1 cellular context compared by ENCODE assay signal in the genomic region with DNA sequence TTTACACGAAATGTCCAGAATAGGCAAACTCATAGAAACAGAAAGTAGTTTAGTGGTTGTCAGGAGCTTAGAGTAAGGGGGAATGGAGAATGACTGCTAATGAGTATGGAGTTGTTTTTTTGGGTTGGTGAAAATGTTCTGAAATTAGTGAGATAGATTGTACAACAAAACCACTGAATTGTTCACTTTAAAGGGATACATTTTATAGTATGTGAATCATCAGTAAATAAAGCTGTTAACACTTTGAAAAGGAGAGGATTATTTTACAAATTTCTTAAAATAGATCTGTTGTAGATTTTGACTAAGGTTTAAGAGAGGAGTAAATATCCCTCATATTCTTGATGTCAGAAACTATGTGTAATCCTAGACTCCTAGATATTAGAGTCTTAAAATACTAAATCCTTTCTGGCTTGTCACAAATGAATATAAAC.
TF ChIP-seq lines count a peak whose summit lies in the region.

No MANE protein-coding gene starts in this region.

TF ChIP-seq in WTC11, 78 proteins besides CTCF, POLR2A, EP300 and RAD21 (continued from another document):
- TF ChIP-seq, protein P1, sequence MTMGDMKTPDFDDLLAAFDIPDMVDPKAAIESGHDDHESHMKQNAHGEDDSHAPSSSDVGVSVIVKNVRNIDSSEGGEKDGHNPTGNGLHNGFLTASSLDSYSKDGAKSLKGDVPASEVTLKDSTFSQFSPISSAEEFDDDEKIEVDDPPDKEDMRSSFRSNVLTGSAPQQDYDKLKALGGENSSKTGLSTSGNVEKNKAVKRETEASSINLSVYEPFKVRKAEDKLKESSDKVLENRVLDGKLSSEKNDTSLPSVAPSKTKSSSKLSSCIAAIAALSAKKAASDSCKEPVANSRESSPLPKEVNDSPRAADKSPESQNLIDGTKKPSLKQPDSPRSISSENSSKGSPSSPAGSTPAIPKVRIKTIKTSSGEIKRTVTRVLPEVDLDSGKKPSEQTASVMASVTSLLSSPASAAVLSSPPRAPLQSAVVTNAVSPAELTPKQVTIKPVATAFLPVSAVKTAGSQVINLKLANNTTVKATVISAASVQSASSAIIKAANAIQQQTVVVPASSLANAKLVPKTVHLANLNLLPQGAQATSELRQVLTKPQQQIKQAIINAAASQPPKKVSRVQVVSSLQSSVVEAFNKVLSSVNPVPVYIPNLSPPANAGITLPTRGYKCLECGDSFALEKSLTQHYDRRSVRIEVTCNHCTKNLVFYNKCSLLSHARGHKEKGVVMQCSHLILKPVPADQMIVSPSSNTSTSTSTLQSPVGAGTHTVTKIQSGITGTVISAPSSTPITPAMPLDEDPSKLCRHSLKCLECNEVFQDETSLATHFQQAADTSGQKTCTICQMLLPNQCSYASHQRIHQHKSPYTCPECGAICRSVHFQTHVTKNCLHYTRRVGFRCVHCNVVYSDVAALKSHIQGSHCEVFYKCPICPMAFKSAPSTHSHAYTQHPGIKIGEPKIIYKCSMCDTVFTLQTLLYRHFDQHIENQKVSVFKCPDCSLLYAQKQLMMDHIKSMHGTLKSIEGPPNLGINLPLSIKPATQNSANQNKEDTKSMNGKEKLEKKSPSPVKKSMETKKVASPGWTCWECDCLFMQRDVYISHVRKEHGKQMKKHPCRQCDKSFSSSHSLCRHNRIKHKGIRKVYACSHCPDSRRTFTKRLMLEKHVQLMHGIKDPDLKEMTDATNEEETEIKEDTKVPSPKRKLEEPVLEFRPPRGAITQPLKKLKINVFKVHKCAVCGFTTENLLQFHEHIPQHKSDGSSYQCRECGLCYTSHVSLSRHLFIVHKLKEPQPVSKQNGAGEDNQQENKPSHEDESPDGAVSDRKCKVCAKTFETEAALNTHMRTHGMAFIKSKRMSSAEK (CRISPR knock-in tag; IDR thresholded peaks at IDR 0.05; ENCODE audit: borderline replicate concordance) = no peak
